ENCODE assay signal across 26 cellular contexts in the genomic region with DNA sequence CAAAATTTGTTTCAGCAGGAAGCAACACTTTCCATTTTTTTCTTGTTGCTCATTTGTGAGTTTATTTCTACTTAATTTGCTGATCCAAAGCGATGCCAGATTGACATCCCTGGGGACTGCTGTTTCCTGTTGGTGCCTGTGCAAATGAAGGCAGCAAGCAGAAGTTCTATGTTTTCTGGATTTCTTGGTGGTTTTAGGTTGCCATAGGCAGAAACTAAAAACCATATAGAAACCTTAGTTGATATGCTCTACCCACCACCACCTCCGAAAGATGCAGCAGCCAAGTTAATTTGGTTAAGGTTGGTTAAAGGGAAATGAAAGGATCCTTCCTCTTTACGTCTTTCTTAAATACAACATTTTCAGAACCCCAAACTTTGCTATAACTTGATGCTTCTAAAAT.
A peak's percentile ranks its signal among the peaks of the same experiment; 100 is the strongest.
DNase-seq lines count a peak whose midpoint lies in the region; ATAC-seq, FAIRE-seq and TF ChIP-seq lines count a peak whose summit lies in the region.
"Had no signal": no experiment of that assay in that cellular context is flagged by ENCODE, and none has a peak within 500 bp of the region (broad histone marks: within the 10 kb centered on the region; RNA-seq: fewer than 3 reads in every experiment).

No MANE protein-coding gene starts in this region.

- peak; percentile 14 for ATAC-seq in left ventricle myocardium superior
- no peak for ATAC-seq in left cardiac atrium
- ATAC-seq in GM21786 (IDR thresholded peaks at IDR 0.05; ENCODE audit: unreplicated experiment) = peak; percentile 32
- ATAC-seq: CD8-positive, alpha-beta T cell; HepG2; SK-N-SH treated with all-trans-retinoic acid at 6 μM for 48 hours had no signal

- WGBS in testis, 2 donors = 71 to 83% methylated on average over 3 of the region's 3 CpGs
- 56 to 79% (median 74%) methylated on average over 3 of the region's 3 CpGs for WGBS in spleen, 5 donors

- TF ChIP-seq CTCF in bronchial epithelial cell (IDR thresholded peaks at IDR 0.05; ENCODE audit: insufficient read depth, low read length, severe bottlenecking) (no peak), testis (IDR thresholded peaks at IDR 0.05) (no peak), spleen (IDR thresholded peaks at IDR 0.05 in 8 of 11, conservative IDR thresholded peaks at IDR 0.05 in 3 of 11) (no peak)

- no peak overlapping the region for H3K27ac ChIP-seq in testis
- H3K27ac ChIP-seq in spleen = no peak overlapping the region
- H3K27ac ChIP-seq: HL-60, RWPE1 had no signal

- peak; percentile 33 for DNase-seq in left ventricle myocardium superior
- DNase-seq in left cardiac atrium = no peak
- DNase-seq in bronchial epithelial cell (ENCODE audit: low read depth) = no peak
- DNase-seq in testis = peak; percentile 38
- DNase-seq in spleen = no peak
- no peak for DNase-seq in CD1c-positive myeloid dendritic cell (ENCODE audit: extremely low spot score)
- no peak for DNase-seq in glomerular visceral epithelial cell (ENCODE audit: extremely low spot score)
- DNase-seq: CD8-positive, alpha-beta T cell; DND-41; H9; HFFc6; KBM-7; MM.1S; NCI-H1048; NCI-H1417 treated with DMSO at 0.1 percent for 48 hours; NCI-H187; NCI-H2107; NCI-H226; NCI-H510A treated with DMSO at 0.1 percent for 48 hours; NCI-H748 treated with DMSO at 0.1 percent for 48 hours had no signal

- TF ChIP-seq POLR2A in testis (IDR thresholded peaks at IDR 0.05) = no peak
- TF ChIP-seq POLR2A in spleen (IDR thresholded peaks at IDR 0.05) = no peak

- H3K36me3 ChIP-seq in bronchial epithelial cell (ENCODE audit: control insufficient read depth, insufficient read depth, low read length) (no peaks in the 10 kb centered on the region), testis (ENCODE audit: low read depth, missing control alignments) (no peaks in the 10 kb centered on the region), spleen (no peaks in the 10 kb centered on the region)

- intact Hi-C loops in left ventricle myocardium superior (cut with micrococcal nuclease) = no loop called here
- intact Hi-C loops in left cardiac atrium (cut with DNase I) = no loop called here
- intact Hi-C loops in testis (cut with DNase I; ENCODE audit: low total_unique reads) = no loop called here
- intact Hi-C loops in spleen (cut with DNase I; ENCODE audit: low total_unique reads) = no loop called here

- H3K27me3 ChIP-seq in bronchial epithelial cell (ENCODE audit: control insufficient read depth, insufficient read depth, low read length) (no peaks in the 10 kb centered on the region), testis (no peaks in the 10 kb centered on the region), spleen (replicated peaks in 1 of 7) (no peaks in the 10 kb centered on the region)

- FAIRE-seq in bronchial epithelial cell (lab: Jason Lieb, UNC) = peak; percentile 28
- FAIRE-seq: A204.1, HepG2 had no signal

- H3K9me3 ChIP-seq in testis = no peaks in the 10 kb centered on the region
- H3K9me3 ChIP-seq in spleen = peaks cover 0 to 7% (median 2%) of the 10 kb centered on the region in 8 donors

- H3K4me1 ChIP-seq in testis (peaks cover 11% of the 10 kb centered on the region), spleen (no peaks in the 10 kb centered on the region)

- H3K4me3 ChIP-seq in bronchial epithelial cell (ENCODE audit: low read depth, low read length) (no peak overlapping the region), testis (no peak overlapping the region), spleen (no peak overlapping the region)

Comparison
In these comparisons a context has a peak if more than half of its experiments do, and no peak if none do; other contexts are left out.
1. ATAC-seq: peak in left ventricle myocardium superior (single experiment) and GM21786 (single experiment); none in left cardiac atrium (0 of 2).
2. DNase-seq: peak in left ventricle myocardium superior (single experiment) and testis (single experiment); none in left cardiac atrium (single experiment), bronchial epithelial cell (single experiment), spleen (single experiment), CD1c-positive myeloid dendritic cell (single experiment) and glomerular visceral epithelial cell (single experiment).